1 cellular context compared by ENCODE assay signal in the genomic region with DNA sequence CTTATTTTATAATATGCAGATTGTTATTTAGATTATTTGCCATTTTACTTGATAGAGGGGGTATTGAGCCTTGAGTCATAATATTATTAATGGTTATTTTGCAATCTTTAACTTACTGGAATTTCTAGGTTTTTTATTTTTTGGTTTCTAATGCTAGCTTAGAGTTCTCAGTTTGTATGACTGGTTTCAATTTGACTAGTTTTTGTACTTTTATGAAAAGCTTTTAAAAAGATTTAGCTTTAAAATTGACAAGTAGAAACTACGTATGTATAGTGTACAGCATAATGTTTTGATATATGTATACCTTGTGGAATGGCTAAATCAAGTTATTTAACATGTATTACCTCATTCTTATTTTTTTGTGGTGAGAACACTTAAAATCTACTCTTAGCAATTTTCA.
TF ChIP-seq lines count a peak whose summit lies in the region.

No MANE protein-coding gene starts in this region.

TF ChIP-seq in GM12878, 131 proteins besides CTCF, POLR2A, EP300 and RAD21 (continued from another document):
- 0 out of 2 replicates have a peak, but pooled peaks have one; percentile 36 for TF ChIP-seq ATF2 (IDR thresholded peaks at IDR 0.05; ENCODE audit: low read length)
- no peak for TF ChIP-seq CBX5 (IDR thresholded peaks at IDR 0.05; ENCODE audit: low read depth)
- peak; percentile 33; the same call in 1 of the 2 replicates for TF ChIP-seq RELB (IDR thresholded peaks at IDR 0.05; ENCODE audit: low read depth)
- TF ChIP-seq NR2C2 (IDR thresholded peaks at IDR 0.05; ENCODE audit: borderline replicate concordance, control insufficient read depth, insufficient read length, low read depth) = no peak
- TF ChIP-seq DPF2 (IDR thresholded peaks at IDR 0.05) = 0 out of 2 replicates have a peak, but pooled peaks have one; percentile 19
